11 cellular contexts compared by ENCODE assay signal in genomic region chr12:19847294-19848059, GRCh38.
DNase-seq lines count a peak whose midpoint lies in the region; ATAC-seq, FAIRE-seq and TF ChIP-seq lines count a peak whose summit lies in the region.
"Had no signal": no experiment of that assay in that cellular context is flagged by ENCODE, and none has a peak within 500 bp of the region (broad histone marks: within the 10 kb centered on the region; RNA-seq: fewer than 3 reads in every experiment).

No MANE protein-coding gene starts in this region.

- H3K9me3 ChIP-seq in colonic mucosa, result no peaks in the 10 kb centered on the region
- H3K9me3 ChIP-seq: BLaER1 had no signal

- H3K9ac ChIP-seq in colonic mucosa (ENCODE audit: low read depth in 2 of 2, low read length in 2 of 2), result no peak overlapping the region
- H3K9ac ChIP-seq: BLaER1 had no signal

- H2AFZ ChIP-seq in ACC112 (ENCODE audit: low read length, unreplicated experiment), result peak overlapping the region; percentile 95

- no peaks in the 10 kb centered on the region for H3K79me2 ChIP-seq in ACC112 (ENCODE audit: control insufficient read depth, insufficient read depth, low read length, unreplicated experiment)

- intact Hi-C loops in colonic mucosa (cut with DNase I), result no loop called here

- TF ChIP-seq CTCF in colonic mucosa (IDR thresholded peaks at IDR 0.05), result no peak
- no peak for TF ChIP-seq CTCF in D721Med (IDR thresholded peaks at IDR 0.05; ENCODE audit: insufficient read depth, missing control alignments)

- DNase-seq in M059J (ENCODE audit: low read depth), result peak; percentile 79
- no peak for DNase-seq in colonic mucosa
- peak; percentile 11 for DNase-seq in myocyte (ENCODE audit: low read depth)
- DNase-seq in D721Med (ENCODE audit: insufficient read length, low spot score), result no peak
- DNase-seq in hepatic stellate cell (ENCODE audit: low spot score), result no peak
- DNase-seq: activated CD4-positive, CD25-positive, alpha-beta regulatory T cell treated with anti-CD3 and anti-CD28 coated beads, Interleukin-2, amount 50 U/mL, for 72 hours; NCI-H526 treated with DMSO at 0.1 percent for 48 hours had no signal

- H3K27ac ChIP-seq in ACC112 (ENCODE audit: low read depth, low read length) (peak overlapping the region; percentile 37; the same call in 1 of the 2 replicates), colonic mucosa (peak overlapping the region; percentile 45)
- H3K27ac ChIP-seq: BLaER1 had no signal

- H3K4me3 ChIP-seq in ACC112 (ENCODE audit: low read depth, low read length) (peak overlapping the region; percentile 45; the same call in 1 of the 2 replicates), colonic mucosa (no peak overlapping the region)
- H3K4me3 ChIP-seq: BLaER1 had no signal

- FAIRE-seq in D721Med (lab: Jason Lieb, UNC), result no peak

- H3K27me3 ChIP-seq in ACC112 (ENCODE audit: insufficient read depth, low read length) (no peaks in the 10 kb centered on the region), colonic mucosa (no peaks in the 10 kb centered on the region)
- H3K27me3 ChIP-seq: BLaER1 had no signal

- H3K36me3 ChIP-seq in ACC112 (ENCODE audit: insufficient read depth, low read length) (no peaks in the 10 kb centered on the region), colonic mucosa (no peaks in the 10 kb centered on the region)
- H3K36me3 ChIP-seq: BLaER1 had no signal

- H3K4me1 ChIP-seq in ACC112 (ENCODE audit: control insufficient read depth, insufficient read depth, low read length, unreplicated experiment), result peaks cover 21% of the 10 kb centered on the region
- no peaks in the 10 kb centered on the region for H3K4me1 ChIP-seq in colonic mucosa

- ATAC-seq in GM18519 (IDR thresholded peaks at IDR 0.05; ENCODE audit: low FRiP score, unreplicated experiment) (no peak), HG02852 (IDR thresholded peaks at IDR 0.05; ENCODE audit: unreplicated experiment) (no peak)

Comparison
In these comparisons a context has a peak if more than half of its experiments do, and no peak if none do; other contexts are left out.
1. DNase-seq: peak in M059J (single experiment) and myocyte (single experiment); none in colonic mucosa (single experiment), D721Med (single experiment) and hepatic stellate cell (single experiment).